Comparison of ENCODE assay signal across 22 cellular contexts in genomic region chr10:47060993-47061500, GRCh38.
"Had no signal": no experiment of that assay in that cellular context is flagged by ENCODE, and none has a peak within 500 bp of the region (broad histone marks: within the 10 kb centered on the region; RNA-seq: fewer than 3 reads in every experiment).

No MANE protein-coding gene starts in this region.

- H3K27me3 ChIP-seq: left lung, pancreas, spleen, transverse colon, upper lobe of left lung had no signal

- H3K9me3 Mint-ChIP-seq: naive thymus-derived CD8-positive, alpha-beta T cell; stimulated activated memory B cell treated with anti-CD40 and anti-IgM and Interleukin-4, amounts not matched to agents 10 μg/mL and 1 μg/mL and 100 μg/mL, for 72 hours; stimulated activated naive CD8-positive, alpha-beta T cell treated with anti-CD3 and anti-CD28 coated beads, Interleukin-15, amount 100 ng/mL, for 72 hours had no signal

- H3K4me3 ChIP-seq: left lung, lower lobe of right lung, pancreas, prostate gland, spleen, transverse colon, upper lobe of left lung had no signal

- H3K36me3 Mint-ChIP-seq: naive thymus-derived CD8-positive, alpha-beta T cell; stimulated activated memory B cell treated with anti-CD40 and anti-IgM and Interleukin-4, amounts not matched to agents 10 μg/mL and 1 μg/mL and 100 μg/mL, for 72 hours had no signal

- H3K4me3 Mint-ChIP-seq: naive thymus-derived CD8-positive, alpha-beta T cell; stimulated activated memory B cell treated with anti-CD40 and anti-IgM and Interleukin-4, amounts not matched to agents 10 μg/mL and 1 μg/mL and 100 μg/mL, for 72 hours; stimulated activated naive CD8-positive, alpha-beta T cell treated with anti-CD3 and anti-CD28 coated beads, Interleukin-15, amount 100 ng/mL, for 72 hours had no signal

- H3K27ac ChIP-seq: left lung, lower lobe of right lung, pancreas, prostate gland, spleen, transverse colon, upper lobe of left lung had no signal

- H3K36me3 ChIP-seq: left lung, lower lobe of right lung, pancreas, prostate gland, spleen, transverse colon, upper lobe of left lung had no signal

- H3K4me1 Mint-ChIP-seq: stimulated activated memory B cell treated with anti-CD40 and anti-IgM and Interleukin-4, amounts not matched to agents 10 μg/mL and 1 μg/mL and 100 μg/mL, for 72 hours had no signal

- H3K9me3 ChIP-seq: left lung, lower lobe of right lung, pancreas, prostate gland, spleen, transverse colon, upper lobe of left lung had no signal

- H3K27me3 Mint-ChIP-seq: naive thymus-derived CD8-positive, alpha-beta T cell; stimulated activated naive CD8-positive, alpha-beta T cell treated with anti-CD3 and anti-CD28 coated beads, Interleukin-15, amount 100 ng/mL, for 72 hours had no signal

- DNase-seq: hippocampal formation; kidney; left colon; left lung; lower lobe of right lung; mammary epithelial cell; mesenchymal stem cell; naive thymus-derived CD8-positive, alpha-beta T cell; pancreas; posterior cingulate gyrus; retina; right cardiac atrium; small intestine; stimulated activated CD4-positive, alpha-beta T cell treated with anti-CD3 and anti-CD28 coated beads, Interleukin-4, amount 100 ng/mL, for 24 hours; stimulated activated naive CD4-positive, alpha-beta T cell treated with Interleukin-2 at 50 U/mL for 16 hours; stimulated activated naive CD8-positive, alpha-beta T cell treated with anti-CD3 and anti-CD28 coated beads, Interleukin-15, amount 100 ng/mL, for 72 hours; substantia nigra; transverse colon; upper lobe of left lung had no signal

- H3K27ac Mint-ChIP-seq: stimulated activated memory B cell treated with anti-CD40 and anti-IgM and Interleukin-4, amounts not matched to agents 10 μg/mL and 1 μg/mL and 100 μg/mL, for 72 hours; stimulated activated naive CD8-positive, alpha-beta T cell treated with anti-CD3 and anti-CD28 coated beads, Interleukin-15, amount 100 ng/mL, for 72 hours had no signal

- H3K4me1 ChIP-seq: left lung, lower lobe of right lung, pancreas, prostate gland, transverse colon, upper lobe of left lung had no signal
